20 cellular contexts compared by ENCODE assay signal in genomic region chr3:115825046-115825445, GRCh38.
A peak's percentile ranks its signal among the peaks of the same experiment; 100 is the strongest.
DNase-seq lines count a peak whose midpoint lies in the region; ATAC-seq and TF ChIP-seq lines count a peak whose summit lies in the region.
"Had no signal": no experiment of that assay in that cellular context is flagged by ENCODE, and none has a peak within 500 bp of the region (broad histone marks: within the 10 kb centered on the region; RNA-seq: fewer than 3 reads in every experiment).

No MANE protein-coding gene starts in this region.

- peak; percentile 75 for ATAC-seq in SK-N-SH treated with all-trans-retinoic acid at 6 μM for 48 hours
- ATAC-seq: activated CD8-positive, alpha-beta memory T cell treated with anti-CD3 and anti-CD28 coated beads, Interleukin-2, amount 10 ng/mL, durations not matched to agents 7 days and 5 days; left ventricle myocardium superior; T-cell had no signal

- POLR2A ChIA-PET in PC-9 (lab: Charles Lee; ENCODE audit: unreplicated experiment) = no interaction called here

- no peak overlapping the region for H3K4me3 ChIP-seq in fibroblast of mammary gland (ENCODE audit: control insufficient read depth, low read depth, low read length)
- no peak overlapping the region for H3K4me3 ChIP-seq in PC-9
- H3K4me3 ChIP-seq: colonic mucosa, suprapubic skin had no signal

- no peak overlapping the region for H3K4me2 ChIP-seq in PC-9

- TF ChIP-seq CTCF in fibroblast of mammary gland (conservative IDR thresholded peaks at IDR 0.05; ENCODE audit: control insufficient read depth, insufficient read depth, low read depth, low read length) = no peak
- no peak for TF ChIP-seq CTCF in PC-9 (conservative IDR thresholded peaks at IDR 0.05)

- no peaks in the 10 kb centered on the region for H3K9me3 ChIP-seq in PC-9 (ENCODE audit: insufficient read depth, low read depth)
- H3K9me3 ChIP-seq: colonic mucosa, suprapubic skin had no signal

- no TSS peak for BruUV-seq in PC-9 (replicated peaks; lab: Mats Ljungman, UMichigan)

- H3F3A ChIP-seq in PC-9 (ENCODE audit: insufficient read depth, low read depth) = no peaks in the 10 kb centered on the region

- H2AFZ ChIP-seq in PC-9 = no peak overlapping the region

- H3K27ac ChIP-seq in PC-9 = no peak overlapping the region
- H3K27ac ChIP-seq: colonic mucosa, suprapubic skin had no signal

- no peaks in the 10 kb centered on the region for H3K27me3 ChIP-seq in PC-9 (ENCODE audit: insufficient read depth, low read depth)
- H3K27me3 ChIP-seq: colonic mucosa, suprapubic skin had no signal

- no peaks in the 10 kb centered on the region for H4K20me1 ChIP-seq in PC-9 (ENCODE audit: insufficient read depth)

- no peaks in the 10 kb centered on the region for H3K36me3 ChIP-seq in PC-9 (ENCODE audit: low read depth)
- H3K36me3 ChIP-seq: colonic mucosa, suprapubic skin had no signal

- intact Hi-C loops in PC-9 (cut with micrococcal nuclease; ENCODE audit: unreplicated experiment) = no loop called here

- CTCF ChIA-PET in PC-9 (lab: Charles Lee) = interaction anchor here (0.6 kb wide), 2 partner anchors 12 to 772 kb away, joined by 3 read pairs; no protein-coding TSS in a partner anchor

- DNase-seq in GM03348 (ENCODE audit: low spot score) = peak; percentile 24
- DNase-seq in fibroblast of mammary gland (ENCODE audit: low read depth) = peak; percentile 12
- peak; percentile 78 for DNase-seq in renal cortical epithelial cell (ENCODE audit: low read depth)
- DNase-seq in GF-D8 (lab: John Stamatoyannopoulos, UW) = no peak
- DNase-seq in PC-9 = no peak
- no peak for DNase-seq in NCI-H187 treated with DMSO at 0.1 percent for 48 hours (lab: John Stamatoyannopoulos, UW)
- DNase-seq: activated CD4-positive, alpha-beta T cell treated with anti-CD3 and anti-CD28 coated beads for 48 hours; activated CD8-positive, alpha-beta memory T cell treated with anti-CD3 and anti-CD28 coated beads, Interleukin-2, amount 10 ng/mL, durations not matched to agents 7 days and 5 days; activated gamma-delta T cell treated with Interleukin-2 at 50 U/mL for 16 hours; amniotic stem cell; CD8-positive, alpha-beta memory T cell; colonic mucosa; KBM-7; left ventricle myocardium superior; NCI-H1048; NCI-H510A treated with DMSO at 0.1 percent for 48 hours; stimulated activated CD4-positive, alpha-beta T cell treated with anti-CD3 and anti-CD28 coated beads, Interleukin-12 subunit alpha, Interleukin-12 subunit beta, amount 100 ng/mL, for 4 hours; T-cell had no signal

- H3K9me2 ChIP-seq in PC-9 (ENCODE audit: insufficient read depth) = no peaks in the 10 kb centered on the region

- H3K79me2 ChIP-seq in PC-9 (ENCODE audit: low read depth) = no peaks in the 10 kb centered on the region

- no peaks in the 10 kb centered on the region for H3K4me1 ChIP-seq in PC-9 (replicated peaks; ENCODE audit: insufficient read depth)
- H3K4me1 ChIP-seq: colonic mucosa had no signal

TF ChIP-seq in SK-N-SH treated with all-trans-retinoic acid at 6 μM for 48 hours, 23 proteins besides CTCF, POLR2A, EP300 and RAD21:
- TF ChIP-seq PATZ1 (CRISPR knock-in tag; IDR thresholded peaks at IDR 0.05; ENCODE audit: borderline replicate concordance) (peak; percentile 56; the same call in 1 of the 2 replicates), ZC3H10 (CRISPR knock-in tag; IDR thresholded peaks at IDR 0.05) (no peak), TSHZ2 (CRISPR knock-in tag; IDR thresholded peaks at IDR 0.05) (no peak), SNAI2 (CRISPR knock-in tag; IDR thresholded peaks at IDR 0.05) (no peak), ISL1 (CRISPR knock-in tag; IDR thresholded peaks at IDR 0.05) (peak; percentile 70), RARB (CRISPR knock-in tag; IDR thresholded peaks at IDR 0.05) (no peak), CREB5 (CRISPR knock-in tag; IDR thresholded peaks at IDR 0.05; ENCODE audit: low read depth) (0 out of 2 replicates have a peak, but pooled peaks have one; percentile 35), OSR1 (CRISPR knock-in tag; IDR thresholded peaks at IDR 0.05) (no peak), ZFP3 (CRISPR knock-in tag; IDR thresholded peaks at IDR 0.05) (no peak)
TF ChIP-seq in SK-N-SH treated with all-trans-retinoic acid at 6 μM for 48 hours: peak in this region for 3.

Comparison
In these comparisons a context has a peak if more than half of its experiments do, and no peak if none do; other contexts are left out.
1. DNase-seq: peak in GM03348 (single experiment), fibroblast of mammary gland (single experiment) and renal cortical epithelial cell (single experiment); none in GF-D8 (single experiment), PC-9 (0 of 2) and NCI-H187 treated with DMSO at 0.1 percent for 48 hours (single experiment).